In genomic region chr1:58819719-58820118, GRCh38 we compare ENCODE assay signal across 1 cellular context.
TF ChIP-seq lines count a peak whose summit lies in the region.

No MANE protein-coding gene starts in this region.

TF ChIP-seq in GM23338, 12 proteins besides CTCF, POLR2A, EP300 and RAD21 (continued from another document):
- TF ChIP-seq ETS1 (IDR thresholded peaks at IDR 0.05) (no peak), REST (IDR thresholded peaks at IDR 0.05; ENCODE audit: unreplicated experiment) (no peak), EZH2 (IDR thresholded peaks at IDR 0.05; ENCODE audit: low read depth, unreplicated experiment) (no peak), CREB1 (CRISPR knock-in tag; IDR thresholded peaks at IDR 0.05; ENCODE audit: low read depth) (no peak), NANOG (IDR thresholded peaks at IDR 0.05; ENCODE audit: borderline replicate concordance) (no peak), ZNF462 (CRISPR knock-in tag; IDR thresholded peaks at IDR 0.05) (no peak)
